ENCODE assay signal across 27 cellular contexts in genomic region chr6:45688180-45688579, GRCh38.
"Had no signal": no experiment of that assay in that cellular context is flagged by ENCODE, and none has a peak within 500 bp of the region (broad histone marks: within the 10 kb centered on the region; RNA-seq: fewer than 3 reads in every experiment).

No MANE protein-coding gene starts in this region.

- H3K4me3 ChIP-seq: breast epithelium, colonic mucosa, SK-N-MC had no signal

- H3K36me3 ChIP-seq: breast epithelium, colonic mucosa had no signal

- FAIRE-seq: TTC549 had no signal

- H3K9me3 ChIP-seq: breast epithelium, colonic mucosa had no signal

- H3K4me1 ChIP-seq: breast epithelium, colonic mucosa had no signal

- ATAC-seq: PC-3, T-cell had no signal

- H3K27me3 ChIP-seq: breast epithelium, colonic mucosa had no signal

- DNase-seq: activated B cell treated with CpG ODN at 0.5 μM for 24 hours; activated CD4-positive, alpha-beta T cell treated with anti-CD3 and anti-CD28 coated beads for 1 hour; activated CD4-positive, alpha-beta T cell treated with anti-CD3 and anti-CD28 coated beads, Interleukin-2, amount 10 ng/mL, durations not matched to agents 24 days and 14 days; activated CD4-positive, alpha-beta T cell treated with anti-CD3 and anti-CD28 coated beads, Interleukin-2, amount 50 U/mL, for 48 hours; activated effector memory CD4-positive, alpha-beta T cell treated with Interleukin-2 at 50 U/mL for 16 hours; activated naive CD4-positive, alpha-beta T cell; activated T-cell treated with anti-CD3 and anti-CD28 coated beads, Interleukin-2, amount 50 U/mL, for 24 hours; aorta; caudate nucleus; colonic mucosa; KG1; NCI-H1048; NCI-H146; NCI-H187 treated with DMSO at 0.1 percent for 48 hours; NCI-H2171 treated with DMSO at 0.1 percent for 48 hours; NCI-H226; NCI-H510A treated with DMSO at 0.1 percent for 48 hours; NCI-H748 treated with DMSO at 0.1 percent for 48 hours; NK-92 treated with Interleukin-12 subunit alpha and Interleukin-12 subunit beta, amount 100 ng/mL, for 24 hours; PC-3; SHP77 treated with DMSO at 0.1 percent for 48 hours; T-cell; T-helper 2 cell; T1000 had no signal

- H3K27ac ChIP-seq: breast epithelium, colonic mucosa, SK-N-MC had no signal
